ENCODE assay signal across 7 cellular contexts in genomic region chr10:110007171-110007700, GRCh38. TPM values are rescaled to one million over a fixed set of nuclear protein-coding genes. Genes with fewer than 3 reads are reported as not detected.
DNase-seq lines count a peak whose midpoint lies in the region; ATAC-seq and TF ChIP-seq lines count a peak whose summit lies in the region.

No MANE protein-coding gene starts in this region.

- H3K36me3 ChIP-seq in breast epithelium: no peaks in the 10 kb centered on the region

- DNase-seq in NCI-H524 treated with DMSO at 0.1 percent for 48 hours (lab: John Stamatoyannopoulos, UW) (peak; percentile 8), breast epithelium (ENCODE audit: low spot score in 2 of 2) (peak in 1 of 2 donors; percentile 52), memory B cell (ENCODE audit: low spot score in 2 of 2) (no peak), SIG-M5 treated with dmso at 0.1 percent for 504 hours (lab: John Stamatoyannopoulos, UW; ENCODE audit: unreplicated experiment) (no peak)

- H3K9me3 Mint-ChIP-seq in memory B cell: no peaks in the 10 kb centered on the region
- H3K9me3 Mint-ChIP-seq in stimulated activated memory B cell treated with anti-CD40 and anti-IgM and Interleukin-4, amounts not matched to agents 10 μg/mL and 1 μg/mL and 100 μg/mL, for 72 hours: no peaks in the 10 kb centered on the region

- ATAC-seq in GM18858 (IDR thresholded peaks at IDR 0.05; ENCODE audit: unreplicated experiment): peak; percentile 24
- peak; percentile 32 for ATAC-seq in HG02571 (IDR thresholded peaks at IDR 0.05; ENCODE audit: unreplicated experiment)
- peak; percentile 2 for ATAC-seq in memory B cell (ENCODE audit: low read depth)
- peak; percentile 53 for ATAC-seq in stimulated activated memory B cell treated with anti-CD40 and anti-IgM and Interleukin-4, amounts not matched to agents 10 μg/mL and 1 μg/mL and 100 μg/mL, for 72 hours

- peak overlapping the region; percentile 85 to 99 (median 97) for H3K4me3 ChIP-seq in breast epithelium

- H3K9me3 ChIP-seq in breast epithelium: no peaks in the 10 kb centered on the region

- TF ChIP-seq POLR2A in breast epithelium (IDR thresholded peaks at IDR 0.05): peak; percentile 29

- H3K4me3 Mint-ChIP-seq in memory B cell: no peak overlapping the region
- no peak overlapping the region for H3K4me3 Mint-ChIP-seq in stimulated activated memory B cell treated with anti-CD40 and anti-IgM and Interleukin-4, amounts not matched to agents 10 μg/mL and 1 μg/mL and 100 μg/mL, for 72 hours

- H3K27ac Mint-ChIP-seq in memory B cell: no peak overlapping the region
- no peak overlapping the region for H3K27ac Mint-ChIP-seq in stimulated activated memory B cell treated with anti-CD40 and anti-IgM and Interleukin-4, amounts not matched to agents 10 μg/mL and 1 μg/mL and 100 μg/mL, for 72 hours

- TF ChIP-seq CTCF in breast epithelium (IDR thresholded peaks at IDR 0.05): no peak

- intact Hi-C loops in breast epithelium (cut with DNase I; ENCODE audit: low total_unique reads): no loop called here

- peaks cover 33% of the 10 kb centered on the region for H3K4me1 Mint-ChIP-seq in memory B cell
- H3K4me1 Mint-ChIP-seq in stimulated activated memory B cell treated with anti-CD40 and anti-IgM and Interleukin-4, amounts not matched to agents 10 μg/mL and 1 μg/mL and 100 μg/mL, for 72 hours: peaks cover 41% of the 10 kb centered on the region

- peak overlapping the region; percentile 93 to 97 for H3K27ac ChIP-seq in breast epithelium

- H3K27me3 ChIP-seq in breast epithelium: no peaks in the 10 kb centered on the region

- H3K36me3 Mint-ChIP-seq in memory B cell: no peaks in the 10 kb centered on the region
- H3K36me3 Mint-ChIP-seq in stimulated activated memory B cell treated with anti-CD40 and anti-IgM and Interleukin-4, amounts not matched to agents 10 μg/mL and 1 μg/mL and 100 μg/mL, for 72 hours: no peaks in the 10 kb centered on the region

- H3K27me3 Mint-ChIP-seq in memory B cell: no peaks in the 10 kb centered on the region
- no peaks in the 10 kb centered on the region for H3K27me3 Mint-ChIP-seq in stimulated activated memory B cell treated with anti-CD40 and anti-IgM and Interleukin-4, amounts not matched to agents 10 μg/mL and 1 μg/mL and 100 μg/mL, for 72 hours

- peaks cover 0 to 22% of the 10 kb centered on the region in 2 donors for H3K4me1 ChIP-seq in breast epithelium

RNA-seq across cellular contexts. Expression of gene ADD3, which starts 0.5 kb away (rescaled TPM):
- total RNA-seq in breast epithelium: 100 to 1,000 TPM; 208 to 458 (median 347) TPM

Comparison
In these comparisons a context has a peak if more than half of its experiments do, and no peak if none do; other contexts are left out.
1. ATAC-seq: peak in every context shown above with its lines; median percentile 53 in stimulated activated memory B cell treated with anti-CD40 and anti-IgM and Interleukin-4, amounts not matched to agents 10 μg/mL and 1 μg/mL and 100 μg/mL, for 72 hours; 32 in HG02571; 24 in GM18858; 2 in memory B cell.